10 cellular contexts compared by ENCODE assay signal in the genomic region with DNA sequence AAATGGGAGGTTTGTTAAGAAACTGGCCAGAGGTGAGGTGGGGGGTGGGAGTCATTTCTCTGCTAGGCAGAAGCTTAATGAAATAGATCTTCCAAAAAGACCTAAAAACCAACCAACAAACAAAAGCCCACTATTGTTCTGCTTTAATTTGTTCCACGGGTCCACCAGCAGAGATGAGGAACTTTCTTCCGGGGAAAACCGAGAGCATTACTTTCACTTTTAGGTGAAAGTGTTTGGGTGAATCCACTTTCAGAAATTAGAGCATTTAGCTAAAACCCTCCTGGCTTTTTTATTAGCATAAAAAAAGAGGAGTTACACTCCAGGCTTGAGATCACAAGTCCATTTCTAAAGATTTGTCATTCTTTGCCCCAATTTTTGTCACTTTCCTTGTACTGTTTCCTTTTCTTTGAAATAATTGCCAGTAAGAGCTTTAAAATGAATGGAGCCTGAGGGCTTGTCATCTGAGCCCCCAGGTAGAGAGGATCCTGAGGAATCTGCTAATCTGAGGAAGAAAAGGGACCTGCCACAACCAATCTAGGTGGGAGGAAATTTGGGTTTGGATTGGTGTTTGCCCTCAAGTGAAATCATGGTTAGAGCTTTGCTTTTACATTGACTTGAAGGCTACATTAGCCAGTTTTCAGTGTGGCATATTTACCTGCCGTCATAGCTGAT.
A peak's percentile ranks its signal among the peaks of the same experiment; 100 is the strongest.
DNase-seq lines count a peak whose midpoint lies in the region; TF ChIP-seq lines count a peak whose summit lies in the region.
"Had no signal": no experiment of that assay in that cellular context is flagged by ENCODE, and none has a peak within 500 bp of the region (broad histone marks: within the 10 kb centered on the region; RNA-seq: fewer than 3 reads in every experiment).

No MANE protein-coding gene starts in this region.

- H3F3A ChIP-seq in neural progenitor cell (ENCODE audit: low read depth), result peaks cover 11% of the 10 kb centered on the region

- no peaks in the 10 kb centered on the region for H3K27me3 Mint-ChIP-seq in neural progenitor cell (ENCODE audit: insufficient read depth, low read depth)

- H3K9ac ChIP-seq in neural progenitor cell, result no peak overlapping the region

- TF ChIP-seq CTCF in BJ (IDR thresholded peaks at IDR 0.05; ENCODE audit: insufficient read depth, low read depth, low read length) (no peak), epithelial cell of proximal tubule (conservative IDR thresholded peaks at IDR 0.05; ENCODE audit: low read depth, low read length) (no peak), neural progenitor cell (IDR thresholded peaks at IDR 0.05) (no peak)

- no peaks in the 10 kb centered on the region for H3K36me3 Mint-ChIP-seq in neural progenitor cell

- H3K27me3 ChIP-seq in BJ (ENCODE audit: control insufficient read depth, insufficient read depth, low read length) (no peaks in the 10 kb centered on the region), MG63 (no peaks in the 10 kb centered on the region), neural progenitor cell (no peaks in the 10 kb centered on the region)

- DNase-seq in BJ (ENCODE audit: low read depth), result no peak
- no peak for DNase-seq in MG63
- DNase-seq in epithelial cell of proximal tubule (ENCODE audit: low read depth), result no peak
- DNase-seq in neural progenitor cell (ENCODE audit: low spot score), result no peak
- DNase-seq in NCI-H446 treated with DMSO at 0.1 percent for 48 hours (lab: John Stamatoyannopoulos, UW), result no peak
- no peak for DNase-seq in GF-D8 (lab: John Stamatoyannopoulos, UW)
- DNase-seq in NCI-H2227 (lab: John Stamatoyannopoulos, UW; ENCODE audit: unreplicated experiment), result no peak
- DNase-seq in T1000 (lab: John Stamatoyannopoulos, UW), result no peak
- DNase-seq: effector memory CD4-positive, alpha-beta T cell; stimulated activated CD4-positive, alpha-beta T cell treated with anti-CD3 and anti-CD28 coated beads, Interleukin-1b, Interleukin-23, amount 100 ng/mL, for 48 hours had no signal

- H3K9me3 ChIP-seq in MG63 (no peaks in the 10 kb centered on the region), neural progenitor cell (ENCODE audit: low read depth) (no peaks in the 10 kb centered on the region)

- no peak overlapping the region for H3K4me3 Mint-ChIP-seq in neural progenitor cell

- POLR2A ChIA-PET in BJ (lab: Charles Lee), result no interaction called here

- H3K4me3 ChIP-seq in BJ (ENCODE audit: low read depth, low read length) (peak overlapping the region; percentile 9), MG63 (peak overlapping the region; percentile 41), epithelial cell of proximal tubule (ENCODE audit: low read depth, low read length) (peak overlapping the region; percentile 57), neural progenitor cell (no peak overlapping the region)

- peaks cover 7% of the 10 kb centered on the region for H3K4me1 Mint-ChIP-seq in neural progenitor cell

- peak overlapping the region; percentile 9 for H3K27ac ChIP-seq in neural progenitor cell

- H2AFZ ChIP-seq in neural progenitor cell (replicated peaks), result peak overlapping the region; percentile 11

- H3K36me3 ChIP-seq in BJ (ENCODE audit: control insufficient read depth, insufficient read depth, low read length), result no peaks in the 10 kb centered on the region
- no peaks in the 10 kb centered on the region for H3K36me3 ChIP-seq in MG63
- H3K36me3 ChIP-seq in neural progenitor cell, result no peaks in the 10 kb centered on the region

- H3K27ac Mint-ChIP-seq in neural progenitor cell, result peak overlapping the region; percentile 5

- H3K9me3 Mint-ChIP-seq in neural progenitor cell, result peaks cover 3% of the 10 kb centered on the region

- H3K4me1 ChIP-seq in neural progenitor cell, result peaks cover 15% of the 10 kb centered on the region

- H3K4me2 ChIP-seq in neural progenitor cell, result peak overlapping the region; percentile 14

- no peaks in the 10 kb centered on the region for H3K79me2 ChIP-seq in neural progenitor cell (ENCODE audit: low read depth)

- CTCF ChIA-PET in BJ (lab: Yijun Ruan, JAX), result interaction anchor here (1.2 kb wide), 1 partner anchor 11 kb away, joined by 3 read pairs; no protein-coding TSS in a partner anchor

- H4K20me1 ChIP-seq in neural progenitor cell (ENCODE audit: low read depth), result no peaks in the 10 kb centered on the region
